23 cellular contexts compared by ENCODE assay signal in genomic region chr2:120630031-120630701, GRCh38.
A peak's percentile ranks its signal among the peaks of the same experiment; 100 is the strongest.
DNase-seq lines count a peak whose midpoint lies in the region; ATAC-seq and TF ChIP-seq lines count a peak whose summit lies in the region.
"Had no signal": no experiment of that assay in that cellular context is flagged by ENCODE, and none has a peak within 500 bp of the region (broad histone marks: within the 10 kb centered on the region; RNA-seq: fewer than 3 reads in every experiment).

No MANE protein-coding gene starts in this region.

- POLR2A ChIA-PET in MCF 10A (lab: Yijun Ruan, JAX): interaction anchor here (0.9 to 3.4 kb wide), 2 partner anchors 9 to 10 kb away, joined by 3 to 14 read pairs; no protein-coding TSS in a partner anchor

- H3K4me1 Mint-ChIP-seq in MCF 10A (ENCODE audit: insufficient read depth, unreplicated experiment): peaks cover 21% of the 10 kb centered on the region
- H3K4me1 Mint-ChIP-seq: activated CD4-positive, alpha-beta T cell treated with anti-CD3 and anti-CD28 coated beads, Interleukin-2, amount 10 ng/mL, durations not matched to agents 24 days and 14 days had no signal

- H3K36me3 ChIP-seq in mucosa of descending colon (ENCODE audit: low read depth) (no peaks in the 10 kb centered on the region), urinary bladder (ENCODE audit: insufficient read depth) (no peaks in the 10 kb centered on the region)

- intact Hi-C loops in MCF 10A (cut with micrococcal nuclease) (no loop called here), mucosa of descending colon (cut with DNase I, micrococcal nuclease) (no loop called here)

- H3K4me3 ChIP-seq in coronary artery: no peak overlapping the region
- H3K4me3 ChIP-seq in mucosa of descending colon: no peak overlapping the region
- no peak overlapping the region for H3K4me3 ChIP-seq in urinary bladder (ENCODE audit: low read depth, low read length)
- H3K4me3 ChIP-seq: dorsolateral prefrontal cortex, testis had no signal

- 83% methylated on average over 10 of the region's 10 CpGs for WGBS in urinary bladder

- peaks cover 2% of the 10 kb centered on the region for H3K9me3 ChIP-seq in mucosa of descending colon
- H3K9me3 ChIP-seq: testis had no signal

- H3K27me3 Mint-ChIP-seq in MCF 10A (ENCODE audit: insufficient read depth, unreplicated experiment): no peaks in the 10 kb centered on the region
- H3K27me3 Mint-ChIP-seq: activated CD4-positive, alpha-beta T cell treated with anti-CD3 and anti-CD28 coated beads, Interleukin-2, amount 10 ng/mL, durations not matched to agents 24 days and 14 days had no signal

- peak; percentile 28 for ATAC-seq in mucosa of descending colon
- no peak for ATAC-seq in HG03432 (IDR thresholded peaks at IDR 0.05; ENCODE audit: unreplicated experiment)
- ATAC-seq: stimulated activated naive CD8-positive, alpha-beta T cell treated with anti-CD3 and anti-CD28 coated beads, Interleukin-15, Interleukin-2, amounts not matched to agents 100 U/mL and 50 U/mL, for 24 hours had no signal

- peaks cover 8% of the 10 kb centered on the region for H3K9me3 Mint-ChIP-seq in MCF 10A (ENCODE audit: unreplicated experiment)
- H3K9me3 Mint-ChIP-seq: activated CD4-positive, alpha-beta T cell treated with anti-CD3 and anti-CD28 coated beads, Interleukin-2, amount 10 ng/mL, durations not matched to agents 24 days and 14 days; T-helper 2 cell treated with Interferon-gamma antibody and Interleukin-4, amounts not matched to agents 5 μg/mL and 100 μg/mL, for 36 hours had no signal

- no peak overlapping the region for H3K4me3 Mint-ChIP-seq in MCF 10A (ENCODE audit: unreplicated experiment)
- H3K4me3 Mint-ChIP-seq: activated CD4-positive, alpha-beta T cell treated with anti-CD3 and anti-CD28 coated beads, Interleukin-2, amount 10 ng/mL, durations not matched to agents 24 days and 14 days; T-helper 2 cell treated with Interferon-gamma antibody and Interleukin-4, amounts not matched to agents 5 μg/mL and 100 μg/mL, for 36 hours had no signal

- no peak overlapping the region for H3K27ac Mint-ChIP-seq in MCF 10A (ENCODE audit: low read depth, unreplicated experiment)
- H3K27ac Mint-ChIP-seq: activated CD4-positive, alpha-beta T cell treated with anti-CD3 and anti-CD28 coated beads, Interleukin-2, amount 10 ng/mL, durations not matched to agents 24 days and 14 days; T-helper 2 cell treated with Interferon-gamma antibody and Interleukin-4, amounts not matched to agents 5 μg/mL and 100 μg/mL, for 36 hours had no signal

- H3K4me1 ChIP-seq in mucosa of descending colon (ENCODE audit: low read depth): peaks cover 4% of the 10 kb centered on the region
- no peaks in the 10 kb centered on the region for H3K4me1 ChIP-seq in urinary bladder (ENCODE audit: insufficient read depth)
- H3K4me1 ChIP-seq: testis had no signal

- H3K36me3 Mint-ChIP-seq in MCF 10A (ENCODE audit: insufficient read depth, unreplicated experiment): no peaks in the 10 kb centered on the region

- no peak overlapping the region for H3K27ac ChIP-seq in coronary artery
- peak overlapping the region; percentile 13 for H3K27ac ChIP-seq in urinary bladder (ENCODE audit: low read depth)
- H3K27ac ChIP-seq: dorsolateral prefrontal cortex, HL-60, testis had no signal

- no TSS peak for BruUV-seq in MCF 10A (replicated peaks; lab: Mats Ljungman, UMichigan)

- in situ Hi-C loops in T47D (cut with HindIII; ENCODE audit: low pct_unique_long_range_greater_than_20kb, low sequenced_read_pairs): no loop called here

- TF ChIP-seq CTCF in MCF 10A (IDR thresholded peaks at IDR 0.05; ENCODE audit: unreplicated experiment) (no peak), coronary artery (IDR thresholded peaks at IDR 0.05) (no peak), mucosa of descending colon (IDR thresholded peaks at IDR 0.05) (no peak)

- peak; percentile 37 to 92 for DNase-seq in T47D (ENCODE audit: low read depth in 1 of 2, low spot score in 1 of 2)
- no peak for DNase-seq in MCF 10A (ENCODE audit: unreplicated experiment)
- DNase-seq in coronary artery (ENCODE audit: low spot score): peak; percentile 50
- peak in 1 of 3 donors; percentile 10 for DNase-seq in mucosa of descending colon
- DNase-seq in A172 (ENCODE audit: low spot score): no peak
- no peak for DNase-seq in stimulated activated CD4-positive, alpha-beta T cell treated with anti-CD3 and anti-CD28 coated beads, Interleukin-4, amount 100 ng/mL, for 24 hours
- DNase-seq: activated CD4-positive, alpha-beta T cell treated with anti-CD3 and anti-CD28 coated beads, Interleukin-2, amount 10 ng/mL, durations not matched to agents 24 days and 14 days; activated naive CD4-positive, alpha-beta T cell; activated T-cell treated with anti-CD3 and anti-CD28 coated beads, Interleukin-2, amount 50 U/mL, for 48 hours; cerebellar nuclear complex; DMS79; dorsolateral prefrontal cortex; NCI-H1048; NCI-H1694 treated with DMSO at 0.1 percent for 48 hours; NCI-H2171 treated with DMSO at 0.1 percent for 48 hours; NCI-H510A treated with DMSO at 0.1 percent for 48 hours; Right ventricle myocardium superior; stimulated activated naive CD8-positive, alpha-beta T cell treated with anti-CD3 and anti-CD28 coated beads, Interleukin-15, Interleukin-2, amounts not matched to agents 100 U/mL and 50 U/mL, for 24 hours; testis had no signal

- CTCF ChIA-PET in MCF 10A (lab: Yijun Ruan, JAX): interaction anchor here (0.7 to 1.9 kb wide), 3 partner anchors 51 to 78 kb away, joined by 3 to 7 read pairs (median 5); no protein-coding TSS in a partner anchor

Comparison
In these comparisons a context has a peak if more than half of its experiments do, and no peak if none do; other contexts are left out.
1. DNase-seq: peak in T47D (2 of 2) and coronary artery (single experiment); none in MCF 10A (single experiment), A172 (single experiment) and stimulated activated CD4-positive, alpha-beta T cell treated with anti-CD3 and anti-CD28 coated beads, Interleukin-4, amount 100 ng/mL, for 24 hours (single experiment).